Comparison of ENCODE assay signal across 23 cellular contexts in genomic region chr10:47282005-47282656, GRCh38. TPM values are rescaled to one million over a fixed set of nuclear protein-coding genes. Genes with fewer than 3 reads are reported as not detected.
DNase-seq lines count a peak whose midpoint lies in the region; ATAC-seq and TF ChIP-seq lines count a peak whose summit lies in the region.
"Had no signal": no experiment of that assay in that cellular context is flagged by ENCODE, and none has a peak within 500 bp of the region (broad histone marks: within the 10 kb centered on the region; RNA-seq: fewer than 3 reads in every experiment).

No MANE protein-coding gene starts in this region.

- peak overlapping the region; percentile 24 for H3K27ac ChIP-seq in KOPT-K1 (ENCODE audit: low read depth, low read length, poor library complexity, severe bottlenecking)
- H3K27ac ChIP-seq in upper lobe of right lung: no peak overlapping the region

- no peaks in the 10 kb centered on the region for H3K4me1 ChIP-seq in upper lobe of right lung

- no peak for TF ChIP-seq CTCF in activated CD8-positive, alpha-beta T cell treated with anti-CD3 and anti-CD28 coated beads for 36 hours (IDR thresholded peaks at IDR 0.05)
- TF ChIP-seq CTCF in upper lobe of right lung (IDR thresholded peaks at IDR 0.05): no peak

- peaks cover 48% of the 10 kb centered on the region for H3K4me1 Mint-ChIP-seq in activated CD8-positive, alpha-beta T cell treated with anti-CD3 and anti-CD28 coated beads, Interleukin-2, amount 10 ng/mL, durations not matched to agents 7 days and 5 days (ENCODE audit: low read depth)
- H3K4me1 Mint-ChIP-seq in activated CD8-positive, alpha-beta T cell treated with anti-CD3 and anti-CD28 coated beads for 36 hours (ENCODE audit: low read depth): peaks cover 40% of the 10 kb centered on the region
- peaks cover 39% of the 10 kb centered on the region for H3K4me1 Mint-ChIP-seq in activated T-cell treated with anti-CD3 and anti-CD28 coated beads, Interleukin-2, amount 50 U/mL, for 4 hours (ENCODE audit: low read depth)

- intact Hi-C loops in activated CD8-positive, alpha-beta T cell treated with anti-CD3 and anti-CD28 coated beads for 36 hours (cut with micrococcal nuclease): no loop called here
- intact Hi-C loops in upper lobe of right lung (cut with DNase I): no loop called here

- CTCF ChIA-PET in activated CD8-positive, alpha-beta T cell treated with anti-CD3 and anti-CD28 coated beads, Interleukin-2, amount 10 ng/mL, durations not matched to agents 7 days and 5 days (lab: Charles Lee): interaction anchor here (2.0 kb wide), 1 partner anchor 30 kb away, joined by 7 read pairs; no protein-coding TSS in a partner anchor
- CTCF ChIA-PET in activated CD8-positive, alpha-beta T cell treated with anti-CD3 and anti-CD28 coated beads for 36 hours (lab: Charles Lee): interaction anchor here (1.8 kb wide), 1 partner anchor 30 kb away, joined by 6 read pairs; no protein-coding TSS in a partner anchor

- H3K4me3 Mint-ChIP-seq in activated CD8-positive, alpha-beta T cell treated with anti-CD3 and anti-CD28 coated beads, Interleukin-2, amount 10 ng/mL, durations not matched to agents 7 days and 5 days: no peak overlapping the region
- H3K4me3 Mint-ChIP-seq in activated CD8-positive, alpha-beta T cell treated with anti-CD3 and anti-CD28 coated beads for 36 hours: no peak overlapping the region
- H3K4me3 Mint-ChIP-seq in activated T-cell treated with anti-CD3 and anti-CD28 coated beads, Interleukin-2, amount 50 U/mL, for 4 hours: no peak overlapping the region
- H3K4me3 Mint-ChIP-seq: CD14-positive monocyte had no signal

- H3K36me3 ChIP-seq in KOPT-K1 (ENCODE audit: insufficient read depth, low read length) (no peaks in the 10 kb centered on the region), upper lobe of right lung (no peaks in the 10 kb centered on the region)

- H3K36me3 Mint-ChIP-seq in activated CD8-positive, alpha-beta T cell treated with anti-CD3 and anti-CD28 coated beads, Interleukin-2, amount 10 ng/mL, durations not matched to agents 7 days and 5 days (ENCODE audit: low read depth): peaks cover 3% of the 10 kb centered on the region
- no peaks in the 10 kb centered on the region for H3K36me3 Mint-ChIP-seq in activated CD8-positive, alpha-beta T cell treated with anti-CD3 and anti-CD28 coated beads for 36 hours (ENCODE audit: low read depth)
- no peaks in the 10 kb centered on the region for H3K36me3 Mint-ChIP-seq in activated T-cell treated with anti-CD3 and anti-CD28 coated beads, Interleukin-2, amount 50 U/mL, for 4 hours (ENCODE audit: insufficient read depth)
- H3K36me3 Mint-ChIP-seq: CD14-positive monocyte had no signal

- no peak for DNase-seq in activated CD8-positive, alpha-beta T cell treated with anti-CD3 and anti-CD28 coated beads, Interleukin-2, amount 10 ng/mL, durations not matched to agents 7 days and 5 days
- DNase-seq in activated CD8-positive, alpha-beta T cell treated with anti-CD3 and anti-CD28 coated beads for 36 hours: no peak
- DNase-seq in islet precursor cell: peak; percentile 36
- DNase-seq in upper lobe of right lung: no peak
- DNase-seq in activated T-cell treated with anti-CD3 and anti-CD28 coated beads, Interleukin-2, amount 50 U/mL, for 4 hours: no peak
- no peak for DNase-seq in activated CD4-positive, CD25-positive, alpha-beta regulatory T cell treated with anti-CD3 and anti-CD28 coated beads, Interleukin-2, amount 50 U/mL, for 72 hours
- DNase-seq: DMS53, EL, GF-D8, GOT3, KG1, MV-4-11, NCI-H1105 treated with DMSO at 0.1 percent for 48 hours, NCI-H1694 treated with DMSO at 0.1 percent for 48 hours, NCI-H2081 treated with DMSO at 0.1 percent for 48 hours, NCI-H2171 treated with DMSO at 0.1 percent for 48 hours, NCI-H524 treated with DMSO at 0.1 percent for 48 hours, Right ventricle myocardium superior had no signal

- H3K27ac Mint-ChIP-seq in activated CD8-positive, alpha-beta T cell treated with anti-CD3 and anti-CD28 coated beads, Interleukin-2, amount 10 ng/mL, durations not matched to agents 7 days and 5 days: peak overlapping the region; percentile 26
- no peak overlapping the region for H3K27ac Mint-ChIP-seq in activated CD8-positive, alpha-beta T cell treated with anti-CD3 and anti-CD28 coated beads for 36 hours
- H3K27ac Mint-ChIP-seq: CD14-positive monocyte had no signal

- ATAC-seq in activated CD8-positive, alpha-beta T cell treated with anti-CD3 and anti-CD28 coated beads, Interleukin-2, amount 10 ng/mL, durations not matched to agents 7 days and 5 days: no peak
- no peak for ATAC-seq in activated CD8-positive, alpha-beta T cell treated with anti-CD3 and anti-CD28 coated beads for 36 hours
- ATAC-seq in upper lobe of right lung: peak; percentile 7
- no peak for ATAC-seq in activated T-cell treated with anti-CD3 and anti-CD28 coated beads, Interleukin-2, amount 50 U/mL, for 4 hours

- H3K27me3 ChIP-seq in upper lobe of right lung: no peaks in the 10 kb centered on the region

- no peaks in the 10 kb centered on the region for H3K27me3 Mint-ChIP-seq in activated CD8-positive, alpha-beta T cell treated with anti-CD3 and anti-CD28 coated beads, Interleukin-2, amount 10 ng/mL, durations not matched to agents 7 days and 5 days (ENCODE audit: low read depth)
- no peaks in the 10 kb centered on the region for H3K27me3 Mint-ChIP-seq in activated CD8-positive, alpha-beta T cell treated with anti-CD3 and anti-CD28 coated beads for 36 hours
- H3K27me3 Mint-ChIP-seq in activated T-cell treated with anti-CD3 and anti-CD28 coated beads, Interleukin-2, amount 50 U/mL, for 4 hours (ENCODE audit: low read depth): no peaks in the 10 kb centered on the region

- POLR2A ChIA-PET in activated CD8-positive, alpha-beta T cell treated with anti-CD3 and anti-CD28 coated beads, Interleukin-2, amount 10 ng/mL, durations not matched to agents 7 days and 5 days (lab: Charles Lee): interaction anchor here (0.6 kb wide), 1 partner anchor 8 kb away, joined by 3 read pairs; no protein-coding TSS in a partner anchor
- POLR2A ChIA-PET in activated CD8-positive, alpha-beta T cell treated with anti-CD3 and anti-CD28 coated beads for 36 hours (lab: Charles Lee): interaction anchor here (1.1 kb wide), 1 partner anchor 17 kb away, joined by 3 read pairs; no protein-coding TSS in a partner anchor

- H3K9me3 ChIP-seq in KOPT-K1 (ENCODE audit: insufficient read depth, low read length, poor library complexity, severe bottlenecking): no peaks in the 10 kb centered on the region
- H3K9me3 ChIP-seq in upper lobe of right lung: no peaks in the 10 kb centered on the region

- H3K4me3 ChIP-seq in upper lobe of right lung: no peak overlapping the region

- H3K9me3 Mint-ChIP-seq in activated CD8-positive, alpha-beta T cell treated with anti-CD3 and anti-CD28 coated beads, Interleukin-2, amount 10 ng/mL, durations not matched to agents 7 days and 5 days (ENCODE audit: insufficient read depth): no peaks in the 10 kb centered on the region
- H3K9me3 Mint-ChIP-seq in activated CD8-positive, alpha-beta T cell treated with anti-CD3 and anti-CD28 coated beads for 36 hours: no peaks in the 10 kb centered on the region
- no peaks in the 10 kb centered on the region for H3K9me3 Mint-ChIP-seq in activated T-cell treated with anti-CD3 and anti-CD28 coated beads, Interleukin-2, amount 50 U/mL, for 4 hours

RNA-seq across cellular contexts. Expression of gene GDF10, which starts 17.9 kb away (rescaled TPM):
- total RNA-seq in activated CD8-positive, alpha-beta T cell treated with anti-CD3 and anti-CD28 coated beads, Interleukin-2, amount 10 ng/mL, durations not matched to agents 7 days and 5 days: not detected
- total RNA-seq in activated CD8-positive, alpha-beta T cell treated with anti-CD3 and anti-CD28 coated beads for 36 hours: 1 to 10 TPM; 1.4 to 1.5 TPM
- 16.8 TPM for total RNA-seq in upper lobe of right lung
- total RNA-seq in activated T-cell treated with anti-CD3 and anti-CD28 coated beads, Interleukin-2, amount 50 U/mL, for 4 hours: under 1 TPM; 0.25 to 0.43 (median 0.37) TPM
- total RNA-seq: A172, RPMI7951, SK-MEL-5 had no signal

RNA-seq across cellular contexts. Expression of gene GDF2, which starts 40.1 kb away (rescaled TPM):
- not detected for total RNA-seq in activated CD8-positive, alpha-beta T cell treated with anti-CD3 and anti-CD28 coated beads, Interleukin-2, amount 10 ng/mL, durations not matched to agents 7 days and 5 days
- total RNA-seq in activated CD8-positive, alpha-beta T cell treated with anti-CD3 and anti-CD28 coated beads for 36 hours: not detected
- not detected for total RNA-seq in upper lobe of right lung
- not detected for total RNA-seq in activated T-cell treated with anti-CD3 and anti-CD28 coated beads, Interleukin-2, amount 50 U/mL, for 4 hours
- total RNA-seq: A172, Right ventricle myocardium superior, RPMI7951, SK-MEL-5 had no signal
